In the genomic region with DNA sequence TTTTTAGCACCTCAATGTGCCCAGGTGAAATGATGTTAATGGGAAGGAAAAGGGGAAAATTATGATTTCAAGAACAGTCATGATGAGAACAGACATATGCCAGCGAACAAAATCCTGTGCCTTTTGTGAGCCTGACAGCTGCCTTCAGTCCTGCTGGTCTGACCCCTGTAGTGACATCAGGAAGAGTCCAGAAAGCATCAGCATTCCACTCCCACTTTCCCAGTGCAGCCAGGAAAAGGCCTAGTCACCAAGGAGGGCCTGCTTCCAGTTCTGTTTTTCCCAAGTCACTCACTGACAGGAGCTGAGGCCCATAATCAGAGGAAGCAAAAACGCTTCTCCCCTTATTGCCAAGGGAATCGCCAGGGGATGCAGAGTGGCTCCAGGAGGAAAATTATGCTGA, we compare ENCODE assay signal across 25 cellular contexts.
"Had no signal": no experiment of that assay in that cellular context is flagged by ENCODE, and none has a peak within 500 bp of the region (broad histone marks: within the 10 kb centered on the region; RNA-seq: fewer than 3 reads in every experiment).

No MANE protein-coding gene starts in this region.

- H3K79me2 ChIP-seq: hepatocyte, parathyroid adenoma had no signal

- H3K27ac Mint-ChIP-seq: activated CD8-positive, alpha-beta T cell treated with anti-CD3 and anti-CD28 coated beads, Interleukin-2, amount 10 ng/mL, durations not matched to agents 7 days and 5 days; activated naive CD4-positive, alpha-beta T cell treated with anti-CD3 and anti-CD28 coated beads, Interleukin-2, amount 50 U/mL, for 72 hours; activated T-helper 17 cell treated with anti-CD3 and anti-CD28 coated beads, Interleukin-2, amount 50 U/mL, for 72 hours; immature natural killer cell; nephron progenitor cell; T-cell; T-helper 2 cell treated with Interferon-gamma antibody and Interleukin-4, amounts not matched to agents 5 μg/mL and 100 μg/mL, for 36 hours had no signal

- H3K9ac ChIP-seq: parathyroid adenoma had no signal

- ATAC-seq: activated CD8-positive, alpha-beta T cell treated with anti-CD3 and anti-CD28 coated beads, Interleukin-2, amount 10 ng/mL, durations not matched to agents 7 days and 5 days; activated naive CD4-positive, alpha-beta T cell treated with anti-CD3 and anti-CD28 coated beads, Interleukin-2, amount 50 U/mL, for 72 hours; activated T-helper 17 cell treated with anti-CD3 and anti-CD28 coated beads, Interleukin-2, amount 50 U/mL, for 72 hours; sciatic nerve; T-cell had no signal

- H3K9me3 ChIP-seq: adrenal gland, ascending aorta, upper lobe of left lung had no signal

- FAIRE-seq: colon had no signal

- H3K4me3 Mint-ChIP-seq: activated CD8-positive, alpha-beta T cell treated with anti-CD3 and anti-CD28 coated beads, Interleukin-2, amount 10 ng/mL, durations not matched to agents 7 days and 5 days; activated T-helper 17 cell treated with anti-CD3 and anti-CD28 coated beads, Interleukin-2, amount 50 U/mL, for 72 hours; central memory CD8-positive, alpha-beta T cell; immature natural killer cell; nephron progenitor cell; T-cell; T-helper 2 cell treated with Interferon-gamma antibody and Interleukin-4, amounts not matched to agents 5 μg/mL and 100 μg/mL, for 36 hours had no signal

- H3K4me3 ChIP-seq: adrenal gland, ascending aorta, hepatocyte, smooth muscle cell, upper lobe of left lung had no signal

- H3K36me3 Mint-ChIP-seq: activated naive CD4-positive, alpha-beta T cell treated with anti-CD3 and anti-CD28 coated beads, Interleukin-2, amount 50 U/mL, for 72 hours; immature natural killer cell; T-cell had no signal

- H3K4me1 ChIP-seq: adrenal gland, ascending aorta, parathyroid adenoma, upper lobe of left lung had no signal

- DNase-seq: activated CD4-positive, alpha-beta T cell treated with anti-CD3 and anti-CD28 coated beads, Interleukin-2, amount 50 U/mL, for 1 hour; activated CD4-positive, CD25-positive, alpha-beta regulatory T cell treated with anti-CD3 and anti-CD28 coated beads, Interleukin-2, amount 50 U/mL, for 72 hours; activated CD8-positive, alpha-beta T cell treated with anti-CD3 and anti-CD28 coated beads, Interleukin-2, amount 10 ng/mL, durations not matched to agents 7 days and 5 days; effector memory CD4-positive, alpha-beta T cell; foreskin fibroblast; immature natural killer cell; kidney glomerular epithelial cell; nephron progenitor cell; stimulated activated CD4-positive, alpha-beta T cell treated with anti-CD3 and anti-CD28 coated beads, Interleukin-2, amount 100 ng/mL, for 48 hours; stimulated activated CD8-positive, alpha-beta memory T cell treated with anti-CD3 and anti-CD28 coated beads, Interleukin-4, amount 100 ng/mL, for 48 hours; stimulated activated naive CD4-positive, alpha-beta T cell; T-cell; upper lobe of left lung; WERI-Rb-1 had no signal

- H3K27me3 ChIP-seq: adrenal gland, ascending aorta, hepatocyte, upper lobe of left lung had no signal

- H3K9me3 Mint-ChIP-seq: activated naive CD4-positive, alpha-beta T cell treated with anti-CD3 and anti-CD28 coated beads, Interleukin-2, amount 50 U/mL, for 72 hours; activated T-helper 17 cell treated with anti-CD3 and anti-CD28 coated beads, Interleukin-2, amount 50 U/mL, for 72 hours; central memory CD8-positive, alpha-beta T cell; immature natural killer cell; nephron progenitor cell; T-cell; T-helper 2 cell treated with Interferon-gamma antibody and Interleukin-4, amounts not matched to agents 5 μg/mL and 100 μg/mL, for 36 hours had no signal

- H3K4me1 Mint-ChIP-seq: activated T-helper 17 cell treated with anti-CD3 and anti-CD28 coated beads, Interleukin-2, amount 50 U/mL, for 72 hours; central memory CD8-positive, alpha-beta T cell; immature natural killer cell; nephron progenitor cell; T-cell had no signal

- H2AFZ ChIP-seq: hepatocyte, parathyroid adenoma had no signal

- H3K36me3 ChIP-seq: adrenal gland, ascending aorta, upper lobe of left lung, WERI-Rb-1 had no signal

- H3K4me2 ChIP-seq: hepatocyte, smooth muscle cell had no signal

- H3K27ac ChIP-seq: ascending aorta, hepatocyte, parathyroid adenoma, WERI-Rb-1 had no signal
